In the genomic region with DNA sequence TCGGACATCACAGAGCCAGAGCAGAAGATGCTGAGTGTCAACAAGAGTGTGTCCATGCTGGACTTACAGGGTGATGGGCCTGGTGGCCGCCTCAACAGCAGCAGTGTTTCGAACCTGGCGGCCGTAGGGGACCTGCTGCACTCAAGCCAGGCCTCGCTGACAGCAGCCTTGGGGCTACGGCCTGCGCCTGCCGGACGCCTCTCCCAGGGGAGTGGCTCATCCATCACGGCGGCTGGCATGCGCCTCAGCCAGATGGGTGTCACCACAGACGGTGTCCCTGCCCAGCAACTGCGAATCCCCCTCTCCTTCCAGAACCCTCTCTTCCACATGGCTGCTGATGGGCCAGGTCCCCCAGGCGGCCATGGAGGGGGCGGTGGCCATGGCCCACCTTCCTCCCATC, we compare ENCODE assay signal across 20 cellular contexts.
"Had no signal": no experiment of that assay in that cellular context is flagged by ENCODE, and none has a peak within 500 bp of the region (broad histone marks: within the 10 kb centered on the region; RNA-seq: fewer than 3 reads in every experiment).

No MANE protein-coding gene starts in this region.

- H3K27me3 ChIP-seq: esophagus squamous epithelium, right lobe of liver, tibial artery, upper lobe of right lung, vagina had no signal

- H3K27ac Mint-ChIP-seq: immature natural killer cell; nephron; stimulated activated memory B cell treated with anti-CD40 and anti-IgM and Interleukin-4, amounts not matched to agents 10 μg/mL and 1 μg/mL and 100 μg/mL, for 72 hours; stimulated activated naive CD8-positive, alpha-beta T cell treated with anti-CD3 and anti-CD28 coated beads, Interleukin-15, Interleukin-2, amounts not matched to agents 100 ng/mL and 50 ng/mL, for 24 hours had no signal

- H3K9me3 Mint-ChIP-seq: effector memory CD8-positive, alpha-beta T cell; immature natural killer cell; naive B cell; nephron; stimulated activated memory B cell treated with anti-CD40 and anti-IgM and Interleukin-4, amounts not matched to agents 10 μg/mL and 1 μg/mL and 100 μg/mL, for 72 hours; stimulated activated naive CD8-positive, alpha-beta T cell treated with anti-CD3 and anti-CD28 coated beads, Interleukin-15, Interleukin-2, amounts not matched to agents 100 ng/mL and 50 ng/mL, for 24 hours had no signal

- ATAC-seq: effector memory CD8-positive, alpha-beta T cell; left cardiac atrium; psoas muscle; right lobe of liver; stimulated activated memory B cell treated with anti-CD40 and anti-IgM and Interleukin-4, amounts not matched to agents 10 μg/mL and 1 μg/mL and 100 μg/mL, for 72 hours; upper lobe of right lung had no signal

- DNase-seq: effector memory CD8-positive, alpha-beta T cell; esophagus squamous epithelium; foreskin fibroblast; immature natural killer cell; left cardiac atrium; left ventricle myocardium inferior; mesendoderm; naive B cell; psoas muscle; retina; right lobe of liver; stimulated activated CD4-positive, alpha-beta T cell treated with anti-CD3 and anti-CD28 coated beads, Interleukin-4, amount 100 ng/mL, for 1 hour; stimulated activated CD8-positive, alpha-beta memory T cell treated with anti-CD3 and anti-CD28 coated beads, Interleukin-4, amount 100 ng/mL, for 48 hours; upper lobe of right lung had no signal

- H3K27ac ChIP-seq: esophagus squamous epithelium, left ventricle myocardium inferior, psoas muscle, right lobe of liver, tibial artery, upper lobe of right lung, vagina had no signal

- H3K4me3 Mint-ChIP-seq: effector memory CD8-positive, alpha-beta T cell; immature natural killer cell; nephron; stimulated activated memory B cell treated with anti-CD40 and anti-IgM and Interleukin-4, amounts not matched to agents 10 μg/mL and 1 μg/mL and 100 μg/mL, for 72 hours; stimulated activated naive CD8-positive, alpha-beta T cell treated with anti-CD3 and anti-CD28 coated beads, Interleukin-15, Interleukin-2, amounts not matched to agents 100 ng/mL and 50 ng/mL, for 24 hours had no signal

- H3K4me3 ChIP-seq: esophagus squamous epithelium, left ventricle myocardium inferior, lung, psoas muscle, right lobe of liver, tibial artery, upper lobe of right lung, vagina had no signal

- H3K4me1 Mint-ChIP-seq: nephron; stimulated activated memory B cell treated with anti-CD40 and anti-IgM and Interleukin-4, amounts not matched to agents 10 μg/mL and 1 μg/mL and 100 μg/mL, for 72 hours had no signal

- H3K27me3 Mint-ChIP-seq: effector memory CD8-positive, alpha-beta T cell; naive B cell; stimulated activated memory B cell treated with anti-CD40 and anti-IgM and Interleukin-4, amounts not matched to agents 10 μg/mL and 1 μg/mL and 100 μg/mL, for 72 hours; stimulated activated naive CD8-positive, alpha-beta T cell treated with anti-CD3 and anti-CD28 coated beads, Interleukin-15, Interleukin-2, amounts not matched to agents 100 ng/mL and 50 ng/mL, for 24 hours had no signal

- H3K4me1 ChIP-seq: esophagus squamous epithelium, left ventricle myocardium inferior, psoas muscle, right lobe of liver, tibial artery, upper lobe of right lung, vagina had no signal

- H3K36me3 ChIP-seq: right lobe of liver had no signal

- H3K9me3 ChIP-seq: esophagus squamous epithelium, left ventricle myocardium inferior, psoas muscle, right lobe of liver, tibial artery, upper lobe of right lung, vagina had no signal
